1 cellular context compared by ENCODE assay signal in the genomic region with DNA sequence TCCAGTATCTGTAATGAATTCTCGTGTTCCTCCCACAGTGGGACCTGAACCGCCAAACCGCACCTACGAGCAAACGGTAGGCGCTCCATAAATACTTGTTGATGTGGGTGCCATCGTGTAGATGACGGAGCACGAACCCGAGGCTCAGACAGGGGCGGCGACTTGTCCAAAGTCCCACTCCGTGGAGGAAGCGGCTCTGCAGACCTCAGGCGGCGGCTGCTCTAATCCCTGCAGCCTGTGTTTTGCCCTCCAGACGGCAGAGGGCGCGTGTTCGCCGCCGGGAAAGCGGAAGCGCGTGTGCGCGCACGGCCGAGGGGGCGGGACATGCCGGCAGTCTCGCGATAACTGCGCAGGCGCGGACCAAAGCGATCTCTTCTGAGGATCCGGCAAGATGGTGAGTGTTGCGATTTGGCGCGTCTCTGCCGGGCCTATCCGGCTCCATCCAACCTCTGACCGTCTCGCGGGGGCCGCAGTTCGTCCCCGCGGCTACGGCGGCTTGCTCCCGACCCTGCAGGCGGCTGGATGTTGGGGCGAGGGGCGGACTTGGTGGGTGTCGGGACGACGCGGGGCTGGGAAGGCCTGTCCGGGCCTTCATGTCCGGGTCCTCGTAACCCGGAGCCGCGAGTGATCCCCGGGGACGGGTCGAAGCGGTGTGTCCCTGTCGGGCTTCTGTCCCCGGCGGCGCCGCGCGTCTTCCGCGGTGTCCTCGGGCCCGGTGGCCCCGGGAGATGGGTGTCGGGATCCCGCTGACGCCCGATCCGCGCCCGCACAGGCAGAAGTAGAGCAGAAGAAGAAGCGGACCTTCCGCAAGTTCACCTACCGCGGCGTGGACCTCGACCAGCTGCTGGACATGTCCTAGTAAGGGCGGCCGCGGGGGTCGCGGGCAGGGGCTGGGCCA.
TF ChIP-seq lines count a peak whose summit lies in the region.

A gene (plus strand): TSS at position 362 of the 898 bp plus-strand sequence. CDS start 30 bp downstream, at position 392.

TF ChIP-seq in WTC11, 78 proteins besides CTCF, POLR2A, EP300 and RAD21 (continued from another document and continues in another):
- TF ChIP-seq, protein P1, sequence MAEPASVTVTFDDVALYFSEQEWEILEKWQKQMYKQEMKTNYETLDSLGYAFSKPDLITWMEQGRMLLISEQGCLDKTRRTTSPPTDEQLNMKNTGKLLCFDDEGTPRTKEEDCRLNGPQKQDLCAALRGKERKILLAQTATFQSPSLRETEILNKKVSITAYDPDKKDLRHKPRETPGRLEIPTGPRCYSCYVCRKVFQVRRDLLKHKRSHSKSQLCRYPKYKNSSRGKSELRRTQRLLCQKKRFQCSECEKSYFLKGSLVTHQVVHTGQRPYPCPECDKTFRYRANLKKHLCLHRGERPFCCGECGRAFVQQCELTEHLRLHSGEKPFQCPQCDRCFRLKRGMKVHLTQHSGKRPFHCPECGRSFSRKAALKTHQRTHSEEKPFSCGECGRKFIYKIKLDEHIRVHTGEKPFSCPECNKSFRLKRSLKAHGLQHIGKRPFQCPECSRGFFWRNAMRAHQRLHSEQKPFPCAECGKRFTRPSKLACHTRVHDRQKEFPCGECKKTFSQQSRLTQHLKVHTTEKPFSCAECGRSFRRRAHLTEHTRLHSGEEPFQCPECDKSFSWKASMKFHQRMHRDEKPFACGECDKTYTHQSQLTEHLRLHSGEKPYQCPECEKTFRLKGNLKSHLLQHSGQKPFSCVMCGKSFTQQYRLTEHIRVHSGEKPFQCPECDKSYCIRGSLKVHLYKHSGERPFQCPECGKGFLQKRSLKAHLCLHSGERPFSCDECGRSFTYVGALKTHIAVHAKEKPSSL (CRISPR knock-in tag; conservative IDR thresholded peaks at IDR 0.05): no peak
- TF ChIP-seq CBFB (CRISPR knock-in tag; IDR thresholded peaks at IDR 0.05; ENCODE audit: low read depth) (peak; percentile 92), ZNF232 (CRISPR knock-in tag; IDR thresholded peaks at IDR 0.05) (no peak), SMAD4 (CRISPR knock-in tag; IDR thresholded peaks at IDR 0.05) (no peak), GTF2I (CRISPR knock-in tag; conservative IDR thresholded peaks at IDR 0.05) (no peak), ZNF219 (CRISPR knock-in tag; IDR thresholded peaks at IDR 0.05; ENCODE audit: borderline replicate concordance) (no peak), ESRRA (CRISPR knock-in tag; IDR thresholded peaks at IDR 0.05; ENCODE audit: borderline replicate concordance) (peak; percentile 80), TEAD4 (CRISPR knock-in tag; IDR thresholded peaks at IDR 0.05) (0 out of 2 replicates have a peak, but pooled peaks have one; percentile 68), OVOL2 (CRISPR knock-in tag; IDR thresholded peaks at IDR 0.05; ENCODE audit: borderline replicate concordance) (no peak), JAZF1 (CRISPR knock-in tag; IDR thresholded peaks at IDR 0.05) (no peak), NFYB (CRISPR knock-in tag; conservative IDR thresholded peaks at IDR 0.05; ENCODE audit: low read depth) (no peak; the same call in 1 of the 2 replicates), ZNF671 (CRISPR knock-in tag; IDR thresholded peaks at IDR 0.05) (no peak), GABPB1 (CRISPR knock-in tag; IDR thresholded peaks at IDR 0.05) (peak; percentile 90), ZNF416 (CRISPR knock-in tag; IDR thresholded peaks at IDR 0.05) (no peak; the same call in 1 of the 2 replicates), FOXJ3 (CRISPR knock-in tag; IDR thresholded peaks at IDR 0.05; ENCODE audit: borderline replicate concordance) (no peak), CREB1 (CRISPR knock-in tag; IDR thresholded peaks at IDR 0.05) (no peak), SMAD3 (CRISPR knock-in tag; IDR thresholded peaks at IDR 0.05; ENCODE audit: borderline replicate concordance) (peak; percentile 86; the same call in 1 of the 2 replicates), RORB (CRISPR knock-in tag; IDR thresholded peaks at IDR 0.05) (no peak), ZNF423 (CRISPR knock-in tag; IDR thresholded peaks at IDR 0.05) (no peak), ETV6 (CRISPR knock-in tag; IDR thresholded peaks at IDR 0.05) (peak; percentile 97), HMGA2 (CRISPR knock-in tag; IDR thresholded peaks at IDR 0.05) (no peak), ZBTB21 (CRISPR knock-in tag; IDR thresholded peaks at IDR 0.05; ENCODE audit: borderline replicate concordance) (peak; percentile 90), NFATC4 (CRISPR knock-in tag; IDR thresholded peaks at IDR 0.05) (peak; percentile 51; the same call in 1 of the 2 replicates), TCF7 (CRISPR knock-in tag; IDR thresholded peaks at IDR 0.05; ENCODE audit: low read depth) (no peak), ZNF396 (CRISPR knock-in tag; IDR thresholded peaks at IDR 0.05; ENCODE audit: borderline replicate concordance) (no peak), NR3C1 (CRISPR knock-in tag; conservative IDR thresholded peaks at IDR 0.05; ENCODE audit: low read depth) (no peak), GRHL2 (CRISPR knock-in tag; IDR thresholded peaks at IDR 0.05; ENCODE audit: insufficient replicate concordance, severe bottlenecking) (no peak)
- TF ChIP-seq, protein P2, sequence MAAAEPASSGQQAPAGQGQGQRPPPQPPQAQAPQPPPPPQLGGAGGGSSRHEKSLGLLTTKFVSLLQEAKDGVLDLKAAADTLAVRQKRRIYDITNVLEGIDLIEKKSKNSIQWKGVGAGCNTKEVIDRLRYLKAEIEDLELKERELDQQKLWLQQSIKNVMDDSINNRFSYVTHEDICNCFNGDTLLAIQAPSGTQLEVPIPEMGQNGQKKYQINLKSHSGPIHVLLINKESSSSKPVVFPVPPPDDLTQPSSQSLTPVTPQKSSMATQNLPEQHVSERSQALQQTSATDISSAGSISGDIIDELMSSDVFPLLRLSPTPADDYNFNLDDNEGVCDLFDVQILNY (CRISPR knock-in tag; IDR thresholded peaks at IDR 0.05): peak; percentile 72
- TF ChIP-seq, protein P3, sequence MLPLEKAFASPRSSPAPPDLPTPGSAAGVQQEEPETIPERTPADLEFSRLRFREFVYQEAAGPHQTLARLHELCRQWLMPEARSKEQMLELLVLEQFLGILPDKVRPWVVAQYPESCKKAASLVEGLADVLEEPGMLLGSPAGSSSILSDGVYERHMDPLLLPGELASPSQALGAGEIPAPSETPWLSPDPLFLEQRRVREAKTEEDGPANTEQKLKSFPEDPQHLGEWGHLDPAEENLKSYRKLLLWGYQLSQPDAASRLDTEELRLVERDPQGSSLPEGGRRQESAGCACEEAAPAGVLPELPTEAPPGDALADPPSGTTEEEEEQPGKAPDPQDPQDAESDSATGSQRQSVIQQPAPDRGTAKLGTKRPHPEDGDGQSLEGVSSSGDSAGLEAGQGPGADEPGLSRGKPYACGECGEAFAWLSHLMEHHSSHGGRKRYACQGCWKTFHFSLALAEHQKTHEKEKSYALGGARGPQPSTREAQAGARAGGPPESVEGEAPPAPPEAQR (CRISPR knock-in tag; IDR thresholded peaks at IDR 0.05): no peak
- TF ChIP-seq, protein P4, sequence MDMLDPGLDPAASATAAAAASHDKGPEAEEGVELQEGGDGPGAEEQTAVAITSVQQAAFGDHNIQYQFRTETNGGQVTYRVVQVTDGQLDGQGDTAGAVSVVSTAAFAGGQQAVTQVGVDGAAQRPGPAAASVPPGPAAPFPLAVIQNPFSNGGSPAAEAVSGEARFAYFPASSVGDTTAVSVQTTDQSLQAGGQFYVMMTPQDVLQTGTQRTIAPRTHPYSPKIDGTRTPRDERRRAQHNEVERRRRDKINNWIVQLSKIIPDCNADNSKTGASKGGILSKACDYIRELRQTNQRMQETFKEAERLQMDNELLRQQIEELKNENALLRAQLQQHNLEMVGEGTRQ (CRISPR knock-in tag; IDR thresholded peaks at IDR 0.05): peak; percentile 69
- TF ChIP-seq, protein P5, sequence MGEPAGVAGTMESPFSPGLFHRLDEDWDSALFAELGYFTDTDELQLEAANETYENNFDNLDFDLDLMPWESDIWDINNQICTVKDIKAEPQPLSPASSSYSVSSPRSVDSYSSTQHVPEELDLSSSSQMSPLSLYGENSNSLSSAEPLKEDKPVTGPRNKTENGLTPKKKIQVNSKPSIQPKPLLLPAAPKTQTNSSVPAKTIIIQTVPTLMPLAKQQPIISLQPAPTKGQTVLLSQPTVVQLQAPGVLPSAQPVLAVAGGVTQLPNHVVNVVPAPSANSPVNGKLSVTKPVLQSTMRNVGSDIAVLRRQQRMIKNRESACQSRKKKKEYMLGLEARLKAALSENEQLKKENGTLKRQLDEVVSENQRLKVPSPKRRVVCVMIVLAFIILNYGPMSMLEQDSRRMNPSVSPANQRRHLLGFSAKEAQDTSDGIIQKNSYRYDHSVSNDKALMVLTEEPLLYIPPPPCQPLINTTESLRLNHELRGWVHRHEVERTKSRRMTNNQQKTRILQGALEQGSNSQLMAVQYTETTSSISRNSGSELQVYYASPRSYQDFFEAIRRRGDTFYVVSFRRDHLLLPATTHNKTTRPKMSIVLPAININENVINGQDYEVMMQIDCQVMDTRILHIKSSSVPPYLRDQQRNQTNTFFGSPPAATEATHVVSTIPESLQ (CRISPR knock-in tag; IDR thresholded peaks at IDR 0.05): no peak
- TF ChIP-seq, protein P6, sequence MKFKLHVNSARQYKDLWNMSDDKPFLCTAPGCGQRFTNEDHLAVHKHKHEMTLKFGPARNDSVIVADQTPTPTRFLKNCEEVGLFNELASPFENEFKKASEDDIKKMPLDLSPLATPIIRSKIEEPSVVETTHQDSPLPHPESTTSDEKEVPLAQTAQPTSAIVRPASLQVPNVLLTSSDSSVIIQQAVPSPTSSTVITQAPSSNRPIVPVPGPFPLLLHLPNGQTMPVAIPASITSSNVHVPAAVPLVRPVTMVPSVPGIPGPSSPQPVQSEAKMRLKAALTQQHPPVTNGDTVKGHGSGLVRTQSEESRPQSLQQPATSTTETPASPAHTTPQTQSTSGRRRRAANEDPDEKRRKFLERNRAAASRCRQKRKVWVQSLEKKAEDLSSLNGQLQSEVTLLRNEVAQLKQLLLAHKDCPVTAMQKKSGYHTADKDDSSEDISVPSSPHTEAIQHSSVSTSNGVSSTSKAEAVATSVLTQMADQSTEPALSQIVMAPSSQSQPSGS (CRISPR knock-in tag; IDR thresholded peaks at IDR 0.05; ENCODE audit: borderline replicate concordance, low read depth): no peak; the same call in 1 of the 2 replicates
- TF ChIP-seq, protein P7, sequence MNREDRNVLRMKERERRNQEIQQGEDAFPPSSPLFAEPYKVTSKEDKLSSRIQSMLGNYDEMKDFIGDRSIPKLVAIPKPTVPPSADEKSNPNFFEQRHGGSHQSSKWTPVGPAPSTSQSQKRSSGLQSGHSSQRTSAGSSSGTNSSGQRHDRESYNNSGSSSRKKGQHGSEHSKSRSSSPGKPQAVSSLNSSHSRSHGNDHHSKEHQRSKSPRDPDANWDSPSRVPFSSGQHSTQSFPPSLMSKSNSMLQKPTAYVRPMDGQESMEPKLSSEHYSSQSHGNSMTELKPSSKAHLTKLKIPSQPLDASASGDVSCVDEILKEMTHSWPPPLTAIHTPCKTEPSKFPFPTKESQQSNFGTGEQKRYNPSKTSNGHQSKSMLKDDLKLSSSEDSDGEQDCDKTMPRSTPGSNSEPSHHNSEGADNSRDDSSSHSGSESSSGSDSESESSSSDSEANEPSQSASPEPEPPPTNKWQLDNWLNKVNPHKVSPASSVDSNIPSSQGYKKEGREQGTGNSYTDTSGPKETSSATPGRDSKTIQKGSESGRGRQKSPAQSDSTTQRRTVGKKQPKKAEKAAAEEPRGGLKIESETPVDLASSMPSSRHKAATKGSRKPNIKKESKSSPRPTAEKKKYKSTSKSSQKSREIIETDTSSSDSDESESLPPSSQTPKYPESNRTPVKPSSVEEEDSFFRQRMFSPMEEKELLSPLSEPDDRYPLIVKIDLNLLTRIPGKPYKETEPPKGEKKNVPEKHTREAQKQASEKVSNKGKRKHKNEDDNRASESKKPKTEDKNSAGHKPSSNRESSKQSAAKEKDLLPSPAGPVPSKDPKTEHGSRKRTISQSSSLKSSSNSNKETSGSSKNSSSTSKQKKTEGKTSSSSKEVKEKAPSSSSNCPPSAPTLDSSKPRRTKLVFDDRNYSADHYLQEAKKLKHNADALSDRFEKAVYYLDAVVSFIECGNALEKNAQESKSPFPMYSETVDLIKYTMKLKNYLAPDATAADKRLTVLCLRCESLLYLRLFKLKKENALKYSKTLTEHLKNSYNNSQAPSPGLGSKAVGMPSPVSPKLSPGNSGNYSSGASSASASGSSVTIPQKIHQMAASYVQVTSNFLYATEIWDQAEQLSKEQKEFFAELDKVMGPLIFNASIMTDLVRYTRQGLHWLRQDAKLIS (CRISPR knock-in tag; IDR thresholded peaks at IDR 0.05; ENCODE audit: borderline replicate concordance): peak; percentile 85
- TF ChIP-seq, protein P8, sequence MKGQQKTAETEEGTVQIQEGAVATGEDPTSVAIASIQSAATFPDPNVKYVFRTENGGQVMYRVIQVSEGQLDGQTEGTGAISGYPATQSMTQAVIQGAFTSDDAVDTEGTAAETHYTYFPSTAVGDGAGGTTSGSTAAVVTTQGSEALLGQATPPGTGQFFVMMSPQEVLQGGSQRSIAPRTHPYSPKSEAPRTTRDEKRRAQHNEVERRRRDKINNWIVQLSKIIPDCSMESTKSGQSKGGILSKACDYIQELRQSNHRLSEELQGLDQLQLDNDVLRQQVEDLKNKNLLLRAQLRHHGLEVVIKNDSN (CRISPR knock-in tag; IDR thresholded peaks at IDR 0.05): peak; percentile 78
- TF ChIP-seq, protein P9, sequence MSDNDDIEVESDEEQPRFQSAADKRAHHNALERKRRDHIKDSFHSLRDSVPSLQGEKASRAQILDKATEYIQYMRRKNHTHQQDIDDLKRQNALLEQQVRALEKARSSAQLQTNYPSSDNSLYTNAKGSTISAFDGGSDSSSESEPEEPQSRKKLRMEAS (CRISPR knock-in tag; IDR thresholded peaks at IDR 0.05): peak; percentile 94
- TF ChIP-seq, protein P10, sequence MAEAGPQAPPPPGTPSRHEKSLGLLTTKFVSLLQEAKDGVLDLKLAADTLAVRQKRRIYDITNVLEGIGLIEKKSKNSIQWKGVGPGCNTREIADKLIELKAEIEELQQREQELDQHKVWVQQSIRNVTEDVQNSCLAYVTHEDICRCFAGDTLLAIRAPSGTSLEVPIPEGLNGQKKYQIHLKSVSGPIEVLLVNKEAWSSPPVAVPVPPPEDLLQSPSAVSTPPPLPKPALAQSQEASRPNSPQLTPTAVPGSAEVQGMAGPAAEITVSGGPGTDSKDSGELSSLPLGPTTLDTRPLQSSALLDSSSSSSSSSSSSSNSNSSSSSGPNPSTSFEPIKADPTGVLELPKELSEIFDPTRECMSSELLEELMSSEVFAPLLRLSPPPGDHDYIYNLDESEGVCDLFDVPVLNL (CRISPR knock-in tag; IDR thresholded peaks at IDR 0.05; ENCODE audit: borderline replicate concordance, low read depth): no peak
- TF ChIP-seq, protein P11, sequence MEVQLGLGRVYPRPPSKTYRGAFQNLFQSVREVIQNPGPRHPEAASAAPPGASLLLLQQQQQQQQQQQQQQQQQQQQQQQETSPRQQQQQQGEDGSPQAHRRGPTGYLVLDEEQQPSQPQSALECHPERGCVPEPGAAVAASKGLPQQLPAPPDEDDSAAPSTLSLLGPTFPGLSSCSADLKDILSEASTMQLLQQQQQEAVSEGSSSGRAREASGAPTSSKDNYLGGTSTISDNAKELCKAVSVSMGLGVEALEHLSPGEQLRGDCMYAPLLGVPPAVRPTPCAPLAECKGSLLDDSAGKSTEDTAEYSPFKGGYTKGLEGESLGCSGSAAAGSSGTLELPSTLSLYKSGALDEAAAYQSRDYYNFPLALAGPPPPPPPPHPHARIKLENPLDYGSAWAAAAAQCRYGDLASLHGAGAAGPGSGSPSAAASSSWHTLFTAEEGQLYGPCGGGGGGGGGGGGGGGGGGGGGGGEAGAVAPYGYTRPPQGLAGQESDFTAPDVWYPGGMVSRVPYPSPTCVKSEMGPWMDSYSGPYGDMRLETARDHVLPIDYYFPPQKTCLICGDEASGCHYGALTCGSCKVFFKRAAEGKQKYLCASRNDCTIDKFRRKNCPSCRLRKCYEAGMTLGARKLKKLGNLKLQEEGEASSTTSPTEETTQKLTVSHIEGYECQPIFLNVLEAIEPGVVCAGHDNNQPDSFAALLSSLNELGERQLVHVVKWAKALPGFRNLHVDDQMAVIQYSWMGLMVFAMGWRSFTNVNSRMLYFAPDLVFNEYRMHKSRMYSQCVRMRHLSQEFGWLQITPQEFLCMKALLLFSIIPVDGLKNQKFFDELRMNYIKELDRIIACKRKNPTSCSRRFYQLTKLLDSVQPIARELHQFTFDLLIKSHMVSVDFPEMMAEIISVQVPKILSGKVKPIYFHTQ (CRISPR knock-in tag; IDR thresholded peaks at IDR 0.05): peak; percentile 18; the same call in 1 of the 2 replicates
